ENCODE assay signal across 1 cellular context in the genomic region with DNA sequence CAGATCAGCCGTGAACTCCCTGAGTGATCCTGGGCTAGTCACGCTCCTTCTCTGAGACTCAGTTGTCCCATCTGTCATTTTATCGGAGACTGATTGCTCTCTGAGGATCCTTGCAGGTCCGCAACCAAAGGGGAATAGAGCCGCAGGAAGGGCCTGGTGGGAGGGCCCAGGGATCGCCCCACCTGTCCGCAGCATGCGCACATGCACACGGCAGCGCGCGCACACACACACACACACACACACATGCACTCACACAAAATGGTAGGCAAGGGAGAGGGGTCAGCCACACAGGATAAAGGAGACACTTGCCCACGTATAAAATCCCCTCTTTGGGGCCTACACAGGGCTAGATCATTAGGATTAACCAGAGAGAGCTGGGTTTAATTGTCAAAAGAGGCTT.
TF ChIP-seq lines count a peak whose summit lies in the region.

No MANE protein-coding gene starts in this region.

TF ChIP-seq in H1, 55 proteins besides CTCF, POLR2A, EP300 and RAD21:
- TF ChIP-seq CTBP2 (IDR thresholded peaks at IDR 0.05; ENCODE audit: borderline replicate concordance, insufficient read depth, insufficient read length, low read length): no peak
- no peak for TF ChIP-seq GABPA (IDR thresholded peaks at IDR 0.05; ENCODE audit: borderline replicate concordance, insufficient read depth, low read length)
- TF ChIP-seq, protein P1, sequence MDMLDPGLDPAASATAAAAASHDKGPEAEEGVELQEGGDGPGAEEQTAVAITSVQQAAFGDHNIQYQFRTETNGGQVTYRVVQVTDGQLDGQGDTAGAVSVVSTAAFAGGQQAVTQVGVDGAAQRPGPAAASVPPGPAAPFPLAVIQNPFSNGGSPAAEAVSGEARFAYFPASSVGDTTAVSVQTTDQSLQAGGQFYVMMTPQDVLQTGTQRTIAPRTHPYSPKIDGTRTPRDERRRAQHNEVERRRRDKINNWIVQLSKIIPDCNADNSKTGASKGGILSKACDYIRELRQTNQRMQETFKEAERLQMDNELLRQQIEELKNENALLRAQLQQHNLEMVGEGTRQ (IDR thresholded peaks at IDR 0.05; ENCODE audit: low read length): no peak
TF ChIP-seq in H1: peak in this region for 0.
